2 cellular contexts compared by ENCODE assay signal in the genomic region with DNA sequence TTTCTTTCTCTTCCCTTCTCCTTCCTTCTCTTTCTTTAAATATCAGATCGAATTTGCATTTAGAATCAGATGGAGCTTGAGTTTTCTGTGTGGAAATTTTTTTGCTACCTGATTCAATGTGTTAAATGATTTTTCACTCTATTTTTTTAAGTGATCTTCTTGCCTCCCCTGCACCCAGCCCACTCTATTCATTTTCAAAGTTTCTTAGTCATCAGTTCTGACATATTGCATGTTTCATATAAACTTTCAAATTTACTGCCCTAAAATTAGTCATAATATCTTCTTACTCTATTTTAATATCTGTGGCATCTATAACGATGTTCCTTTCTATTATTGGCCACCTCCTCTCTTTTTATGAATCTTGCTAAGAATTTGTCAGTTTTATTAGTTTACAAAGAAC.
TF ChIP-seq lines count a peak whose summit lies in the region.

No MANE protein-coding gene starts in this region.

TF ChIP-seq in IMR-90, 13 proteins besides CTCF, POLR2A, EP300 and RAD21:
- TF ChIP-seq, protein P1, sequence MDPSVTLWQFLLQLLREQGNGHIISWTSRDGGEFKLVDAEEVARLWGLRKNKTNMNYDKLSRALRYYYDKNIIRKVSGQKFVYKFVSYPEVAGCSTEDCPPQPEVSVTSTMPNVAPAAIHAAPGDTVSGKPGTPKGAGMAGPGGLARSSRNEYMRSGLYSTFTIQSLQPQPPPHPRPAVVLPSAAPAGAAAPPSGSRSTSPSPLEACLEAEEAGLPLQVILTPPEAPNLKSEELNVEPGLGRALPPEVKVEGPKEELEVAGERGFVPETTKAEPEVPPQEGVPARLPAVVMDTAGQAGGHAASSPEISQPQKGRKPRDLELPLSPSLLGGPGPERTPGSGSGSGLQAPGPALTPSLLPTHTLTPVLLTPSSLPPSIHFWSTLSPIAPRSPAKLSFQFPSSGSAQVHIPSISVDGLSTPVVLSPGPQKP (IDR thresholded peaks at IDR 0.05; ENCODE audit: borderline replicate concordance, low read depth, low read length), result no peak
- 0 out of 2 replicates have a peak, but pooled peaks have one; percentile 14 for TF ChIP-seq MAFK (IDR thresholded peaks at IDR 0.05; ENCODE audit: low read depth, low read length)

TF ChIP-seq in SK-N-SH treated with all-trans-retinoic acid at 6 μM for 48 hours, 23 proteins besides CTCF, POLR2A, EP300 and RAD21:
- TF ChIP-seq, protein P2, sequence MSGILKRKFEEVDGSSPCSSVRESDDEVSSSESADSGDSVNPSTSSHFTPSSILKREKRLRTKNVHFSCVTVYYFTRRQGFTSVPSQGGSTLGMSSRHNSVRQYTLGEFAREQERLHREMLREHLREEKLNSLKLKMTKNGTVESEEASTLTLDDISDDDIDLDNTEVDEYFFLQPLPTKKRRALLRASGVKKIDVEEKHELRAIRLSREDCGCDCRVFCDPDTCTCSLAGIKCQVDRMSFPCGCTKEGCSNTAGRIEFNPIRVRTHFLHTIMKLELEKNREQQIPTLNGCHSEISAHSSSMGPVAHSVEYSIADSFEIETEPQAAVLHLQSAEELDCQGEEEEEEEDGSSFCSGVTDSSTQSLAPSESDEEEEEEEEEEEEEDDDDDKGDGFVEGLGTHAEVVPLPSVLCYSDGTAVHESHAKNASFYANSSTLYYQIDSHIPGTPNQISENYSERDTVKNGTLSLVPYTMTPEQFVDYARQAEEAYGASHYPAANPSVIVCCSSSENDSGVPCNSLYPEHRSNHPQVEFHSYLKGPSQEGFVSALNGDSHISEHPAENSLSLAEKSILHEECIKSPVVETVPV (CRISPR knock-in tag; IDR thresholded peaks at IDR 0.05), result no peak
- no peak for TF ChIP-seq BACH2 (CRISPR knock-in tag; IDR thresholded peaks at IDR 0.05; ENCODE audit: borderline replicate concordance)
- TF ChIP-seq RARB (CRISPR knock-in tag; IDR thresholded peaks at IDR 0.05), result no peak
- TF ChIP-seq, protein P3, sequence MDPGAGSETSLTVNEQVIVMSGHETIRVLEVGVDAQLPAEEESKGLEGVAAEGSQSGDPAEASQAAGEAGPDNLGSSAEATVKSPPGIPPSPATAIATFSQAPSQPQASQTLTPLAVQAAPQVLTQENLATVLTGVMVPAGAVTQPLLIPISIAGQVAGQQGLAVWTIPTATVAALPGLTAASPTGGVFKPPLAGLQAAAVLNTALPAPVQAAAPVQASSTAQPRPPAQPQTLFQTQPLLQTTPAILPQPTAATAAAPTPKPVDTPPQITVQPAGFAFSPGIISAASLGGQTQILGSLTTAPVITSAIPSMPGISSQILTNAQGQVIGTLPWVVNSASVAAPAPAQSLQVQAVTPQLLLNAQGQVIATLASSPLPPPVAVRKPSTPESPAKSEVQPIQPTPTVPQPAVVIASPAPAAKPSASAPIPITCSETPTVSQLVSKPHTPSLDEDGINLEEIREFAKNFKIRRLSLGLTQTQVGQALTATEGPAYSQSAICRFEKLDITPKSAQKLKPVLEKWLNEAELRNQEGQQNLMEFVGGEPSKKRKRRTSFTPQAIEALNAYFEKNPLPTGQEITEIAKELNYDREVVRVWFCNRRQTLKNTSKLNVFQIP (CRISPR knock-in tag; IDR thresholded peaks at IDR 0.05; ENCODE audit: borderline replicate concordance, low read depth), result no peak
- TF ChIP-seq ZNF70 (CRISPR knock-in tag; IDR thresholded peaks at IDR 0.05), result no peak
- TF ChIP-seq ZNF565 (CRISPR knock-in tag; conservative IDR thresholded peaks at IDR 0.05; ENCODE audit: low read depth), result no peak
- TF ChIP-seq, protein P4, sequence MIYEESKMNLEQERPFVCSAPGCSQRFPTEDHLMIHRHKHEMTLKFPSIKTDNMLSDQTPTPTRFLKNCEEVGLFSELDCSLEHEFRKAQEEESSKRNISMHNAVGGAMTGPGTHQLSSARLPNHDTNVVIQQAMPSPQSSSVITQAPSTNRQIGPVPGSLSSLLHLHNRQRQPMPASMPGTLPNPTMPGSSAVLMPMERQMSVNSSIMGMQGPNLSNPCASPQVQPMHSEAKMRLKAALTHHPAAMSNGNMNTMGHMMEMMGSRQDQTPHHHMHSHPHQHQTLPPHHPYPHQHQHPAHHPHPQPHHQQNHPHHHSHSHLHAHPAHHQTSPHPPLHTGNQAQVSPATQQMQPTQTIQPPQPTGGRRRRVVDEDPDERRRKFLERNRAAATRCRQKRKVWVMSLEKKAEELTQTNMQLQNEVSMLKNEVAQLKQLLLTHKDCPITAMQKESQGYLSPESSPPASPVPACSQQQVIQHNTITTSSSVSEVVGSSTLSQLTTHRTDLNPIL (CRISPR knock-in tag; IDR thresholded peaks at IDR 0.05; ENCODE audit: low read depth), result no peak
- TF ChIP-seq ZFP30 (CRISPR knock-in tag; IDR thresholded peaks at IDR 0.05), result no peak
- TF ChIP-seq ZNF8 (CRISPR knock-in tag; IDR thresholded peaks at IDR 0.05), result no peak
- no peak for TF ChIP-seq ESRRG (CRISPR knock-in tag; IDR thresholded peaks at IDR 0.05)
- TF ChIP-seq, protein P5, sequence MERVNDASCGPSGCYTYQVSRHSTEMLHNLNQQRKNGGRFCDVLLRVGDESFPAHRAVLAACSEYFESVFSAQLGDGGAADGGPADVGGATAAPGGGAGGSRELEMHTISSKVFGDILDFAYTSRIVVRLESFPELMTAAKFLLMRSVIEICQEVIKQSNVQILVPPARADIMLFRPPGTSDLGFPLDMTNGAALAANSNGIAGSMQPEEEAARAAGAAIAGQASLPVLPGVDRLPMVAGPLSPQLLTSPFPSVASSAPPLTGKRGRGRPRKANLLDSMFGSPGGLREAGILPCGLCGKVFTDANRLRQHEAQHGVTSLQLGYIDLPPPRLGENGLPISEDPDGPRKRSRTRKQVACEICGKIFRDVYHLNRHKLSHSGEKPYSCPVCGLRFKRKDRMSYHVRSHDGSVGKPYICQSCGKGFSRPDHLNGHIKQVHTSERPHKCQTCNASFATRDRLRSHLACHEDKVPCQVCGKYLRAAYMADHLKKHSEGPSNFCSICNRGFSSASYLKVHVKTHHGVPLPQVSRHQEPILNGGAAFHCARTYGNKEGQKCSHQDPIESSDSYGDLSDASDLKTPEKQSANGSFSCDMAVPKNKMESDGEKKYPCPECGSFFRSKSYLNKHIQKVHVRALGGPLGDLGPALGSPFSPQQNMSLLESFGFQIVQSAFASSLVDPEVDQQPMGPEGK (CRISPR knock-in tag; IDR thresholded peaks at IDR 0.05; ENCODE audit: borderline replicate concordance), result no peak
- no peak for TF ChIP-seq ZFP3 (CRISPR knock-in tag; IDR thresholded peaks at IDR 0.05)
- TF ChIP-seq ISL1 (CRISPR knock-in tag; IDR thresholded peaks at IDR 0.05), result no peak
- TF ChIP-seq, protein P6, sequence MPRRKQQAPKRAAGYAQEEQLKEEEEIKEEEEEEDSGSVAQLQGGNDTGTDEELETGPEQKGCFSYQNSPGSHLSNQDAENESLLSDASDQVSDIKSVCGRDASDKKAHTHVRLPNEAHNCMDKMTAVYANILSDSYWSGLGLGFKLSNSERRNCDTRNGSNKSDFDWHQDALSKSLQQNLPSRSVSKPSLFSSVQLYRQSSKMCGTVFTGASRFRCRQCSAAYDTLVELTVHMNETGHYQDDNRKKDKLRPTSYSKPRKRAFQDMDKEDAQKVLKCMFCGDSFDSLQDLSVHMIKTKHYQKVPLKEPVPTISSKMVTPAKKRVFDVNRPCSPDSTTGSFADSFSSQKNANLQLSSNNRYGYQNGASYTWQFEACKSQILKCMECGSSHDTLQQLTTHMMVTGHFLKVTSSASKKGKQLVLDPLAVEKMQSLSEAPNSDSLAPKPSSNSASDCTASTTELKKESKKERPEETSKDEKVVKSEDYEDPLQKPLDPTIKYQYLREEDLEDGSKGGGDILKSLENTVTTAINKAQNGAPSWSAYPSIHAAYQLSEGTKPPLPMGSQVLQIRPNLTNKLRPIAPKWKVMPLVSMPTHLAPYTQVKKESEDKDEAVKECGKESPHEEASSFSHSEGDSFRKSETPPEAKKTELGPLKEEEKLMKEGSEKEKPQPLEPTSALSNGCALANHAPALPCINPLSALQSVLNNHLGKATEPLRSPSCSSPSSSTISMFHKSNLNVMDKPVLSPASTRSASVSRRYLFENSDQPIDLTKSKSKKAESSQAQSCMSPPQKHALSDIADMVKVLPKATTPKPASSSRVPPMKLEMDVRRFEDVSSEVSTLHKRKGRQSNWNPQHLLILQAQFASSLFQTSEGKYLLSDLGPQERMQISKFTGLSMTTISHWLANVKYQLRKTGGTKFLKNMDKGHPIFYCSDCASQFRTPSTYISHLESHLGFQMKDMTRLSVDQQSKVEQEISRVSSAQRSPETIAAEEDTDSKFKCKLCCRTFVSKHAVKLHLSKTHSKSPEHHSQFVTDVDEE (CRISPR knock-in tag; IDR thresholded peaks at IDR 0.05), result no peak
- TF ChIP-seq CSDC2 (CRISPR knock-in tag; IDR thresholded peaks at IDR 0.05), result no peak
- TF ChIP-seq OSR1 (CRISPR knock-in tag; IDR thresholded peaks at IDR 0.05), result no peak
